Comparison of ENCODE assay signal across 20 cellular contexts in genomic region chr7:40815512-40815911, GRCh38.
A peak's percentile ranks its signal among the peaks of the same experiment; 100 is the strongest.
DNase-seq lines count a peak whose midpoint lies in the region; ATAC-seq, FAIRE-seq and TF ChIP-seq lines count a peak whose summit lies in the region.
"Had no signal": no experiment of that assay in that cellular context is flagged by ENCODE, and none has a peak within 500 bp of the region (broad histone marks: within the 10 kb centered on the region; RNA-seq: fewer than 3 reads in every experiment).

No MANE protein-coding gene starts in this region.

- H3K23me2 ChIP-seq in H1 (ENCODE audit: low read depth, low read length) = no peaks in the 10 kb centered on the region

- no peak overlapping the region for H2BK20ac ChIP-seq in H1 (ENCODE audit: low read length)

- H3K9ac ChIP-seq in H1 (replicated peaks in 1 of 4; ENCODE audit: extremely low read depth in 1 of 4, low read depth in 3 of 4, low read length in 3 of 4) (no peak overlapping the region), mesenchymal stem cell (ENCODE audit: low read length) (peak overlapping the region; percentile 25)

- no peak overlapping the region for H3K56ac ChIP-seq in H1 (replicated peaks; ENCODE audit: insufficient read length, low read depth, low read length)

- H2BK5ac ChIP-seq in H1 (ENCODE audit: low read depth, low read length) (no peak overlapping the region), mesenchymal stem cell (ENCODE audit: low read depth, low read length, poor library complexity, severe bottlenecking) (no peak overlapping the region)

- no peak overlapping the region for H4K8ac ChIP-seq in H1 (ENCODE audit: extremely low read depth, insufficient read depth, low read length)
- H4K8ac ChIP-seq in mesenchymal stem cell (ENCODE audit: low read length) = peak overlapping the region; percentile 5

- CTCF ChIA-PET in H1 (lab: Charles Lee; ENCODE audit: partially characterized antibody) = interaction anchor here (0.7 to 1.1 kb wide), 2 partner anchors 11 to 21 kb away, joined by 3 read pairs; no protein-coding TSS in a partner anchor

- TF ChIP-seq POLR2A in H1 (IDR thresholded peaks at IDR 0.05; ENCODE audit: control extremely low read depth in 1 of 2, low read depth in 2 of 2, low read length in 2 of 2) = no peak

- H3K4me1 ChIP-seq in H1 (replicated peaks in 1 of 4; ENCODE audit: control insufficient read depth in 3 of 4, insufficient read depth in 4 of 4, low read length in 3 of 4) (no peaks in the 10 kb centered on the region), mesenchymal stem cell (ENCODE audit: control insufficient read depth, insufficient read depth, low read depth, low read length) (peaks cover 7% of the 10 kb centered on the region)
- H3K4me1 ChIP-seq: Peyer's patch, stomach had no signal

- no peak overlapping the region for H3K18ac ChIP-seq in H1 (ENCODE audit: extremely low read depth, low read length)
- H3K18ac ChIP-seq in mesenchymal stem cell (ENCODE audit: low read depth in 1 of 2, low read length in 2 of 2) = peak overlapping the region in 1 of 2 experiments; percentile 69

- H4K91ac ChIP-seq in H1 (replicated peaks; ENCODE audit: insufficient read length, low read length) (no peak overlapping the region), mesenchymal stem cell (ENCODE audit: low read length) (peak overlapping the region; percentile 9)

- H2AK5ac ChIP-seq in H1 (ENCODE audit: low read depth, low read length) (no peak overlapping the region), mesenchymal stem cell (ENCODE audit: low read length, severe bottlenecking) (no peak overlapping the region)

- H2BK15ac ChIP-seq in H1 (ENCODE audit: low read length) (no peak overlapping the region), mesenchymal stem cell (ENCODE audit: low read depth, poor library complexity, severe bottlenecking) (no peak overlapping the region)

- H3K4ac ChIP-seq in H1 (replicated peaks; ENCODE audit: insufficient read length, low read depth, low read length) (no peak overlapping the region), mesenchymal stem cell (ENCODE audit: low read depth in 1 of 2, low read length in 2 of 2) (peak overlapping the region in 1 of 2 experiments; percentile 64)

- no peaks in the 10 kb centered on the region for H3K27me3 ChIP-seq in MG63
- no peaks in the 10 kb centered on the region for H3K27me3 ChIP-seq in H1 (replicated peaks in 1 of 4; ENCODE audit: control insufficient read depth in 3 of 4, extremely low read depth in 1 of 4, insufficient read depth in 3 of 4, low read length in 3 of 4)
- H3K27me3 ChIP-seq in mesenchymal stem cell (ENCODE audit: control insufficient read depth in 1 of 2, insufficient read depth in 1 of 2, low read length in 2 of 2) = no peaks in the 10 kb centered on the region
- H3K27me3 ChIP-seq: Peyer's patch, stomach had no signal

- no peak for TF ChIP-seq CTCF in H1 (IDR thresholded peaks at IDR 0.05; ENCODE audit: control extremely low read depth in 1 of 3, insufficient read depth in 1 of 3, low read depth in 1 of 3, low read length in 3 of 3)

- no peak overlapping the region for H3K23ac ChIP-seq in H1 (ENCODE audit: insufficient read length)
- no peak overlapping the region for H3K23ac ChIP-seq in mesenchymal stem cell (ENCODE audit: low read length in 2 of 2)

- H3K14ac ChIP-seq in H1 (ENCODE audit: insufficient read length) (no peak overlapping the region), mesenchymal stem cell (ENCODE audit: low read length in 2 of 2) (peak overlapping the region in 1 of 2 experiments; percentile 13)

- TF ChIP-seq EP300 in H1 (IDR thresholded peaks at IDR 0.05; ENCODE audit: borderline replicate concordance in 1 of 2, low read depth in 2 of 2, low read length in 2 of 2) = no peak

- 98% methylated on average over 4 of the region's 4 CpGs; no CpG with 5 or more reads in 1 of the 2 experiments for WGBS in H1 (ENCODE audit: extremely low coverage in 1 of 2, insufficient coverage in 1 of 2, insufficient read length in 1 of 2, insufficient replicate concordance in 2 of 2, low coverage in 1 of 2, low lambda C conversion rate in 2 of 2, missing lambda C conversion rate in 1 of 2), 2 experiments
- 94% methylated on average over 4 of the region's 4 CpGs for WGBS in mesenchymal stem cell

- H4K5ac ChIP-seq in H1 (ENCODE audit: insufficient read length, low read depth, low read length) = no peak overlapping the region

- TF ChIP-seq RAD21 in H1 (IDR thresholded peaks at IDR 0.05 in 1 of 2, conservative IDR thresholded peaks at IDR 0.05 in 1 of 2; ENCODE audit: low read depth in 2 of 2, low read length in 2 of 2) = no peak

- H2AFZ ChIP-seq in H1 (ENCODE audit: low read length) = no peak overlapping the region
- no peak overlapping the region for H2AFZ ChIP-seq in mesenchymal stem cell (ENCODE audit: low read depth, low read length)

- DNase-seq in EH (ENCODE audit: low read depth) (peak; percentile 92), MG63 (peak; percentile 76), H1 (ENCODE audit: low read depth in 1 of 2, low spot score in 2 of 2) (no peak), mesenchymal stem cell (no peak), COLO668 (lab: John Stamatoyannopoulos, UW; ENCODE audit: unreplicated experiment) (no peak), NCI-H748 (lab: John Stamatoyannopoulos, UW; ENCODE audit: unreplicated experiment) (no peak), GM19238 (ENCODE audit: insufficient read length, low spot score) (no peak)
- DNase-seq: activated CD8-positive, alpha-beta memory T cell treated with anti-CD3 and anti-CD28 coated beads for 24 hours; activated effector memory CD4-positive, alpha-beta T cell treated with anti-CD3 and anti-CD28 coated beads, Interleukin-2, amount 50 U/mL, for 16 hours; anterior cingulate cortex; Calu3; cortex of kidney; erythroblast; left ventricle myocardium superior; NCI-H774; Peyer's patch; stomach had no signal

- FAIRE-seq in H1 (lab: Jason Lieb, UNC) = no peak
- FAIRE-seq: GM19239 had no signal

- H3K27ac ChIP-seq in H1 (ENCODE audit: low read depth, low read length) = no peak overlapping the region
- H3K27ac ChIP-seq in mesenchymal stem cell (ENCODE audit: low read length, poor library complexity, severe bottlenecking) = no peak overlapping the region
- H3K27ac ChIP-seq: Peyer's patch, stomach had no signal

- H2BK12ac ChIP-seq in H1 (ENCODE audit: low read depth, low read length) (peak overlapping the region; percentile 17; the same call in 1 of the 2 replicates), mesenchymal stem cell (ENCODE audit: low read length in 2 of 2) (peak overlapping the region; percentile 7 to 49)

- POLR2A ChIA-PET in H1 (lab: Charles Lee; ENCODE audit: partially characterized antibody) = interaction anchor here (0.6 kb wide), 1 partner anchor 469 kb away, joined by 4 read pairs; no protein-coding TSS in a partner anchor

- H4K20me1 ChIP-seq in H1 (replicated peaks in 1 of 2; ENCODE audit: control insufficient read depth in 1 of 2, insufficient read depth in 2 of 2, low read length in 2 of 2) = no peaks in the 10 kb centered on the region

- H3K4me2 ChIP-seq in H1 (ENCODE audit: insufficient read depth in 1 of 2, low read depth in 2 of 2, low read length in 2 of 2) = no peak overlapping the region
- H3K4me2 ChIP-seq in mesenchymal stem cell (ENCODE audit: low read length, poor library complexity, severe bottlenecking) = no peak overlapping the region

- H3K79me2 ChIP-seq in H1 (ENCODE audit: control insufficient read depth in 1 of 2, insufficient read depth in 2 of 2, low read length in 2 of 2) = no peaks in the 10 kb centered on the region

- H3K79me1 ChIP-seq in H1 (ENCODE audit: low read depth, low read length) (no peaks in the 10 kb centered on the region), mesenchymal stem cell (replicated peaks; ENCODE audit: low read length, poor library complexity, severe bottlenecking) (peaks cover 1% of the 10 kb centered on the region)

- ATAC-seq in HG03159 (IDR thresholded peaks at IDR 0.05; ENCODE audit: unreplicated experiment) = no peak
- ATAC-seq: left ventricle myocardium superior, WTC11 had no signal

- H3K36me3 ChIP-seq in MG63 (no peaks in the 10 kb centered on the region), H1 (ENCODE audit: control insufficient read depth in 2 of 4, insufficient read depth in 4 of 4, low read length in 3 of 4) (no peaks in the 10 kb centered on the region), mesenchymal stem cell (ENCODE audit: control insufficient read depth in 1 of 2, insufficient read depth in 2 of 2, low read depth in 1 of 2, low read length in 2 of 2) (peaks cover 0 to 6% of the 10 kb centered on the region in 2 experiments)
- H3K36me3 ChIP-seq: Peyer's patch, stomach had no signal

- peaks cover 8% of the 10 kb centered on the region for H3K9me3 ChIP-seq in MG63
- peaks cover 0 to 3% of the 10 kb centered on the region in 2 experiments; a peak in 1 of 4 replicates for H3K9me3 ChIP-seq in H1 (ENCODE audit: insufficient read depth in 2 of 2, low read depth in 1 of 2, low read length in 1 of 2)
- peaks cover 15% of the 10 kb centered on the region for H3K9me3 ChIP-seq in mesenchymal stem cell (ENCODE audit: control insufficient read depth, low read length)
- H3K9me3 ChIP-seq: Peyer's patch had no signal

- H3K4me3 ChIP-seq in MG63 = no peak overlapping the region
- no peak overlapping the region for H3K4me3 ChIP-seq in H1 (ENCODE audit: extremely low read depth in 1 of 4, insufficient read depth in 2 of 4, low read depth in 3 of 4, low read length in 4 of 4)
- peak overlapping the region in 1 of 2 experiments; percentile 44 for H3K4me3 ChIP-seq in mesenchymal stem cell (ENCODE audit: insufficient read depth in 1 of 2, low read depth in 1 of 2, low read length in 2 of 2)
- H3K4me3 ChIP-seq: Peyer's patch, stomach had no signal

- no peak overlapping the region for H2BK120ac ChIP-seq in H1 (replicated peaks; ENCODE audit: low read depth, low read length)
- H2BK120ac ChIP-seq in mesenchymal stem cell (ENCODE audit: low read depth, low read length) = no peak overlapping the region

TF ChIP-seq in H1, 55 proteins besides CTCF, POLR2A, EP300 and RAD21:
- TF ChIP-seq CBX5 (IDR thresholded peaks at IDR 0.05; ENCODE audit: low read depth, low read length) (no peak), USF2 (IDR thresholded peaks at IDR 0.05; ENCODE audit: low read length) (no peak)

Comparison
In these comparisons a context has a peak if more than half of its experiments do, and no peak if none do; other contexts are left out.
1. DNase-seq: peak in EH (single experiment) and MG63 (single experiment); none in H1 (0 of 2), mesenchymal stem cell (single experiment), COLO668 (single experiment), NCI-H748 (single experiment) and GM19238 (single experiment).